16 cellular contexts compared by ENCODE assay signal in genomic region chr5:96572864-96573512, GRCh38.
A peak's percentile ranks its signal among the peaks of the same experiment; 100 is the strongest.
DNase-seq lines count a peak whose midpoint lies in the region; ATAC-seq, FAIRE-seq and TF ChIP-seq lines count a peak whose summit lies in the region.
"Had no signal": no experiment of that assay in that cellular context is flagged by ENCODE, and none has a peak within 500 bp of the region (broad histone marks: within the 10 kb centered on the region; RNA-seq: fewer than 3 reads in every experiment).

No MANE protein-coding gene starts in this region.

- H3K4me1 Mint-ChIP-seq in activated CD4-positive, alpha-beta T cell treated with anti-CD3 and anti-CD28 coated beads for 36 hours, result no peaks in the 10 kb centered on the region
- no peaks in the 10 kb centered on the region for H3K4me1 Mint-ChIP-seq in stimulated activated memory B cell treated with anti-CD40 and anti-IgM and Interleukin-4, amounts not matched to agents 10 μg/mL and 1 μg/mL and 100 μg/mL, for 72 hours

- H3K27me3 Mint-ChIP-seq in activated CD4-positive, alpha-beta T cell treated with anti-CD3 and anti-CD28 coated beads for 36 hours, result peaks cover 17% of the 10 kb centered on the region
- peaks cover 15% of the 10 kb centered on the region for H3K27me3 Mint-ChIP-seq in stimulated activated memory B cell treated with anti-CD40 and anti-IgM and Interleukin-4, amounts not matched to agents 10 μg/mL and 1 μg/mL and 100 μg/mL, for 72 hours

- H3K27ac ChIP-seq in suprapubic skin, result no peak overlapping the region
- H3K27ac ChIP-seq: KMS-11, neutrophil, transverse colon had no signal

- no peaks in the 10 kb centered on the region for H3K27me3 ChIP-seq in suprapubic skin
- H3K27me3 ChIP-seq: transverse colon had no signal

- no peaks in the 10 kb centered on the region for H3K9me3 Mint-ChIP-seq in activated CD4-positive, alpha-beta T cell treated with anti-CD3 and anti-CD28 coated beads for 36 hours (ENCODE audit: low read depth)
- no peaks in the 10 kb centered on the region for H3K9me3 Mint-ChIP-seq in stimulated activated memory B cell treated with anti-CD40 and anti-IgM and Interleukin-4, amounts not matched to agents 10 μg/mL and 1 μg/mL and 100 μg/mL, for 72 hours
- H3K9me3 Mint-ChIP-seq: activated T-cell treated with anti-CD3 and anti-CD28 coated beads, Interleukin-2, amount 50 U/mL, for 4 hours; T-helper 2 cell treated with Interferon-gamma antibody and Interleukin-4, amounts not matched to agents 5 μg/mL and 100 μg/mL, for 36 hours had no signal

- H3K4me3 Mint-ChIP-seq in activated CD4-positive, alpha-beta T cell treated with anti-CD3 and anti-CD28 coated beads for 36 hours, result no peak overlapping the region
- H3K4me3 Mint-ChIP-seq in stimulated activated memory B cell treated with anti-CD40 and anti-IgM and Interleukin-4, amounts not matched to agents 10 μg/mL and 1 μg/mL and 100 μg/mL, for 72 hours, result no peak overlapping the region
- H3K4me3 Mint-ChIP-seq: activated T-cell treated with anti-CD3 and anti-CD28 coated beads, Interleukin-2, amount 50 U/mL, for 4 hours; T-helper 2 cell treated with Interferon-gamma antibody and Interleukin-4, amounts not matched to agents 5 μg/mL and 100 μg/mL, for 36 hours had no signal

- CTCF ChIA-PET in activated CD4-positive, alpha-beta T cell treated with anti-CD3 and anti-CD28 coated beads for 36 hours (lab: Charles Lee), result interaction anchor here (0.8 to 1.0 kb wide), 3 partner anchors 28 to 81 kb away, joined by 3 read pairs; no protein-coding TSS in a partner anchor

- no peaks in the 10 kb centered on the region for H3K36me3 Mint-ChIP-seq in activated CD4-positive, alpha-beta T cell treated with anti-CD3 and anti-CD28 coated beads for 36 hours (ENCODE audit: low read depth)
- H3K36me3 Mint-ChIP-seq in stimulated activated memory B cell treated with anti-CD40 and anti-IgM and Interleukin-4, amounts not matched to agents 10 μg/mL and 1 μg/mL and 100 μg/mL, for 72 hours, result no peaks in the 10 kb centered on the region

- H3K4me3 ChIP-seq in epithelial cell of esophagus (ENCODE audit: low read length) (no peak overlapping the region), suprapubic skin (no peak overlapping the region)
- H3K4me3 ChIP-seq: transverse colon had no signal

- DNase-seq in activated CD4-positive, alpha-beta T cell treated with anti-CD3 and anti-CD28 coated beads for 36 hours, result no peak
- DNase-seq in activated CD4-positive, alpha-beta T cell treated with anti-CD3 and anti-CD28 coated beads, Interleukin-2, amount 50 U/mL, for 48 hours, result no peak
- peak; percentile 94 for DNase-seq in RCC 7860 (ENCODE audit: low spot score)
- DNase-seq in epithelial cell of esophagus (ENCODE audit: low read depth), result peak; percentile 91
- DNase-seq in suprapubic skin (ENCODE audit: low spot score in 2 of 2), result no peak
- DNase-seq in C1 segment of cervical spinal cord (lab: John Stamatoyannopoulos, UW), result no peak
- DNase-seq: activated T-cell treated with anti-CD3 and anti-CD28 coated beads, Interleukin-2, amount 50 U/mL, for 4 hours; effector CD4-positive, alpha-beta T cell; left cardiac atrium; NCI-H526; transverse colon had no signal

- TF ChIP-seq POLR2A in suprapubic skin (IDR thresholded peaks at IDR 0.05), result no peak

- no peak overlapping the region for H3K27ac Mint-ChIP-seq in activated CD4-positive, alpha-beta T cell treated with anti-CD3 and anti-CD28 coated beads for 36 hours
- no peak overlapping the region for H3K27ac Mint-ChIP-seq in stimulated activated memory B cell treated with anti-CD40 and anti-IgM and Interleukin-4, amounts not matched to agents 10 μg/mL and 1 μg/mL and 100 μg/mL, for 72 hours
- H3K27ac Mint-ChIP-seq: T-helper 2 cell treated with Interferon-gamma antibody and Interleukin-4, amounts not matched to agents 5 μg/mL and 100 μg/mL, for 36 hours had no signal

- no peaks in the 10 kb centered on the region for H3K4me1 ChIP-seq in suprapubic skin
- H3K4me1 ChIP-seq: transverse colon had no signal

- WGBS in suprapubic skin, result 87% methylated on average over 5 of the region's 5 CpGs

- H3K36me3 ChIP-seq in suprapubic skin, result no peaks in the 10 kb centered on the region
- H3K36me3 ChIP-seq: neutrophil, transverse colon had no signal

- peak; percentile 83 for FAIRE-seq in RCC 7860 (lab: Jason Lieb, UNC)

- H3K9me3 ChIP-seq in suprapubic skin, result no peaks in the 10 kb centered on the region
- H3K9me3 ChIP-seq: neutrophil, transverse colon had no signal

- POLR2A ChIA-PET in activated CD4-positive, alpha-beta T cell treated with anti-CD3 and anti-CD28 coated beads for 36 hours (lab: Charles Lee), result no interaction called here

- no peak for TF ChIP-seq CTCF in epithelial cell of esophagus (IDR thresholded peaks at IDR 0.05; ENCODE audit: insufficient read depth, low read depth, low read length, missing control alignments)
- no peak for TF ChIP-seq CTCF in suprapubic skin (IDR thresholded peaks at IDR 0.05)

- no peak for TF ChIP-seq EP300 in suprapubic skin (IDR thresholded peaks at IDR 0.05)

- intact Hi-C loops in activated CD4-positive, alpha-beta T cell treated with anti-CD3 and anti-CD28 coated beads for 36 hours (cut with DNase I, micrococcal nuclease), result no loop called here

- ATAC-seq in activated CD4-positive, alpha-beta T cell treated with anti-CD3 and anti-CD28 coated beads for 36 hours, result peak; percentile 49
- ATAC-seq in stimulated activated memory B cell treated with anti-CD40 and anti-IgM and Interleukin-4, amounts not matched to agents 10 μg/mL and 1 μg/mL and 100 μg/mL, for 72 hours, result peak; percentile 17
- no peak for ATAC-seq in GM21723 (IDR thresholded peaks at IDR 0.05; ENCODE audit: unreplicated experiment)

Comparison
In these comparisons a context has a peak if more than half of its experiments do, and no peak if none do; other contexts are left out.
1. DNase-seq: peak in RCC 7860 (single experiment) and epithelial cell of esophagus (single experiment); none in activated CD4-positive, alpha-beta T cell treated with anti-CD3 and anti-CD28 coated beads for 36 hours (single experiment), activated CD4-positive, alpha-beta T cell treated with anti-CD3 and anti-CD28 coated beads, Interleukin-2, amount 50 U/mL, for 48 hours (0 of 2), suprapubic skin (0 of 2) and C1 segment of cervical spinal cord (0 of 14).